In the genomic region with DNA sequence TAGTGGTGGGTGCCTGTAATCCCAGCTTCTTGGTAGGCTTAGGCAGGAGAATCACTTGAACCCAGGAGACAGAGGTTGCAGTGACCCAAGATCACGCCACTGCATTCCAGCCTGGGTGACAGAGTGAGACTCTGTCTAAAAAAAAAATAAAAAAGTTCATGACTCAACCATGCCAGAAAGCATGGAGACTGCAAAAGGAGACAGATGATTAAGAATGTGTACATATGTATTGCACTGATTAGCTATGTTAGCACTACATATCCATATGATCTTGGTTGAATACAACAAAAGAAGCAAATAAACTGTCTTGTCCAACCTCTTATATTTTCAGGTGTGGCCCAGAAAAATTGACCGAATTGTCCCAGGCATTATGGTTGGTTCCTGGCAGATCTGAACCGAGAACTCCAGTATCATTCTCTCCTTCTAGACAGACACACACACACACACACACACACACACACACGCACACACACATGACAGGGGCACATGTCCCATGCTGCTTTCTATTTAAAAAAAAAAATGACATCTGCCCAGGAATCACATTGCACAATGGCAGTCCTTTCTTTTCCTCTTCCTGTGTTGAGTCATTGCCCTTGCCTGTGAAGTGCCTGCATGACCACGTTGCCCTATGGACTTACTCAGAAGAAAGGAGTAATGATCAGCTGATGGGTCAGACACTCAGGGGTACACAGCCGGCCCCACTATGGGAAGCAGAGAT, we compare ENCODE assay signal across 13 cellular contexts.
DNase-seq lines count a peak whose midpoint lies in the region; ATAC-seq and TF ChIP-seq lines count a peak whose summit lies in the region.
"Had no signal": no experiment of that assay in that cellular context is flagged by ENCODE, and none has a peak within 500 bp of the region (broad histone marks: within the 10 kb centered on the region; RNA-seq: fewer than 3 reads in every experiment).

No MANE protein-coding gene starts in this region.

- no peaks in the 10 kb centered on the region for H3K9me3 ChIP-seq in hepatocyte (ENCODE audit: low read depth)
- H3K9me3 ChIP-seq in stomach, result no peaks in the 10 kb centered on the region

- intact Hi-C loops in stomach (cut with DNase I; ENCODE audit: low total_unique reads), result no loop called here

- H3K4me3 ChIP-seq in hepatocyte (no peak overlapping the region), stomach (no peak overlapping the region)
- H3K4me3 ChIP-seq: cardiac muscle cell had no signal

- H3K36me3 ChIP-seq in hepatocyte (replicated peaks; ENCODE audit: insufficient read depth, low read depth) (no peaks in the 10 kb centered on the region), stomach (no peaks in the 10 kb centered on the region)
- H3K36me3 ChIP-seq: cardiac muscle cell had no signal

- 77% methylated on average over 6 of the region's 6 CpGs for WGBS in hepatocyte (ENCODE audit: low lambda C conversion rate, missing lambda C conversion rate)
- 56 to 71% (median 63%) methylated on average over 6 of the region's 6 CpGs for WGBS in stomach, 5 donors

- H3K79me2 ChIP-seq in hepatocyte, result no peaks in the 10 kb centered on the region

- CTCF ChIA-PET in RWPE1 (lab: Yijun Ruan, JAX), result interaction anchor here (0.7 kb wide), 1 partner anchor 267 kb away, joined by 6 read pairs; no protein-coding TSS in a partner anchor

- no peak overlapping the region for H3K27ac ChIP-seq in RWPE1
- peak overlapping the region; percentile 91 for H3K27ac ChIP-seq in hepatocyte
- peak overlapping the region in 3 of 5 donors; percentile 34 to 66 (median 50) for H3K27ac ChIP-seq in stomach
- H3K27ac ChIP-seq: cardiac muscle cell had no signal

- no peaks in the 10 kb centered on the region for H3K9me2 ChIP-seq in hepatocyte (replicated peaks; ENCODE audit: insufficient read depth)

- H3K27me3 ChIP-seq in hepatocyte (no peaks in the 10 kb centered on the region), stomach (no peaks in the 10 kb centered on the region)
- H3K27me3 ChIP-seq: cardiac muscle cell had no signal

- TF ChIP-seq CTCF in RWPE1 (conservative IDR thresholded peaks at IDR 0.05; ENCODE audit: low read depth) (no peak), hepatocyte (IDR thresholded peaks at IDR 0.05; ENCODE audit: poor library complexity) (no peak), stomach (IDR thresholded peaks at IDR 0.05) (no peak)

- POLR2A ChIA-PET in RWPE1 (lab: Yijun Ruan, JAX; ENCODE audit: low non-redundant PET), result no interaction called here

- TF ChIP-seq EP300 in stomach (IDR thresholded peaks at IDR 0.05), result no peak

- no peak overlapping the region for H3K4me2 ChIP-seq in hepatocyte

- ATAC-seq in GM18907 (IDR thresholded peaks at IDR 0.05; ENCODE audit: unreplicated experiment), result no peak

- H3K4me1 ChIP-seq in hepatocyte (ENCODE audit: insufficient read depth) (no peaks in the 10 kb centered on the region), stomach (peaks cover 0 to 8% (median 0%) of the 10 kb centered on the region in 4 donors)

- DNase-seq in NCI-H146 (lab: John Stamatoyannopoulos, UW), result peak; percentile 3
- DNase-seq in NCI-H146 treated with DMSO at 0.1 percent for 48 hours (lab: John Stamatoyannopoulos, UW; ENCODE audit: unreplicated experiment), result no peak
- peak; percentile 46 for DNase-seq in RWPE1 (ENCODE audit: low spot score)
- peak; percentile 76 for DNase-seq in hepatocyte (ENCODE audit: low spot score)
- DNase-seq in stomach, result peak; percentile 37
- DNase-seq in cerebellar cortex (ENCODE audit: low spot score), result no peak
- DNase-seq in amygdala (lab: John Stamatoyannopoulos, UW), result no peak
- DNase-seq: activated T-cell treated with anti-CD3 and anti-CD28 coated beads, Interleukin-2, amount 50 U/mL, for 48 hours; naive B cell; stimulated activated CD4-positive, alpha-beta T cell treated with anti-CD3 and anti-CD28 coated beads, Interleukin-2, amount 100 ng/mL, for 24 hours; substantia nigra had no signal

- no peak for TF ChIP-seq POLR2A in stomach (IDR thresholded peaks at IDR 0.05)

- no peak overlapping the region for H2AFZ ChIP-seq in hepatocyte

- no peaks in the 10 kb centered on the region for H4K20me1 ChIP-seq in hepatocyte (ENCODE audit: insufficient read depth, poor library complexity, severe bottlenecking)

Comparison
In these comparisons a context has a peak if more than half of its experiments do, and no peak if none do; other contexts are left out.
1. DNase-seq: peak in NCI-H146 (single experiment), RWPE1 (single experiment), hepatocyte (single experiment) and stomach (single experiment); none in NCI-H146 treated with DMSO at 0.1 percent for 48 hours (single experiment), cerebellar cortex (single experiment) and amygdala (0 of 56).